Comparison of ENCODE assay signal across 24 cellular contexts in the genomic region with DNA sequence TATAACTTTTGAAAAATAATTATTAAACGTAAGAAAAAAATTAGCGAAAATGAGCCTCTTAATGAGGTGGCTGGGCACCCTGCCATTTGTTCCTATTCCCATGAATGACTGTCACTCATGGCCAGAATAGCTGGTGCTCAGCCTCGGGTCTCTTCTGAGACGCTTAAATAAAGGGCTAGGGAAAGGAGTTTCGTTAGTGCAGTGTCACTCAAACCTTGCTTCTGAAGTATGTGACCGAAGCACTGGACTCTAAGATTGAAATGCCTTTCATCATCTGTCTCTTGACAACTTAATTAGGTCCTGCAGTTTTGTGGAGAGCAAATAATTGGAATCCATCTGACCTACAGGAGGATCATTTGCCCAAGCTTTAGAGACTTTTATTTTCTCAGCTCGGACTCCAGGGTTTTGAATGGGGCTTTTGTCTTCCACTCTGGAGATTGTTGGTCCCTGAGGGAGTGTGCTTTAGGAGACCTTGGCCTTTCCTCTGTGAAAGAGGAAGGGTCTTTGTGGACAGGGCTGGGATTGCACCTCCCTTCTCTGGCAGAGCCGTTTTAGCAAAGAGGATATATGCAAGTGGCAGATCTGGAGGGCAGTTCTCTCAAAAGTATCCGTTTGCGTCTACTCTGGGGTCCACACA. TPM values are rescaled to one million over a fixed set of nuclear protein-coding genes. Genes with fewer than 3 reads are reported as not detected.
"Had no signal": no experiment of that assay in that cellular context is flagged by ENCODE, and none has a peak within 500 bp of the region (broad histone marks: within the 10 kb centered on the region; RNA-seq: fewer than 3 reads in every experiment).

No MANE protein-coding gene starts in this region.

- H3K4me3 ChIP-seq: hepatocyte, lower lobe of right lung, mucosa of descending colon, prostate gland, skin epidermis, tibial artery had no signal

- H3K4me3 Mint-ChIP-seq: activated naive CD4-positive, alpha-beta T cell treated with anti-CD3 and anti-CD28 coated beads for 36 hours; activated naive CD8-positive, alpha-beta T cell treated with anti-CD3 and anti-CD28 coated beads, Interleukin-2, amount 10 ng/mL, durations not matched to agents 7 days and 5 days; activated T-cell treated with anti-CD3 and anti-CD28 coated beads, Interleukin-2, amount 50 U/mL, for 72 hours; immature natural killer cell; stimulated activated effector memory CD8-positive, alpha-beta T cell treated with anti-CD3 and anti-CD28 coated beads, Interleukin-12 subunit alpha, Interleukin-12 subunit beta, amount 100 ng/mL, for 72 hours; stimulated activated naive CD8-positive, alpha-beta T cell treated with anti-CD3 and anti-CD28 coated beads, Interleukin-15, amount 100 ng/mL, for 72 hours; T-helper 2 cell treated with Interferon-gamma antibody and Interleukin-4, amounts not matched to agents 5 μg/mL and 100 μg/mL, for 36 hours had no signal

- H3K36me3 ChIP-seq: lower lobe of right lung, prostate gland had no signal

- H3K27ac ChIP-seq: foreskin keratinocyte, hepatocyte, lower lobe of right lung, prostate gland, skin epidermis, tibial artery, VCaP had no signal

- H3K9me3 ChIP-seq: lower lobe of right lung, mucosa of descending colon, prostate gland, tibial artery had no signal

- ATAC-seq: activated T-cell treated with anti-CD3 and anti-CD28 coated beads, Interleukin-2, amount 50 U/mL, for 72 hours; foreskin keratinocyte; lower lobe of right lung; mucosa of descending colon; right cardiac atrium; stimulated activated effector memory CD8-positive, alpha-beta T cell treated with anti-CD3 and anti-CD28 coated beads, Interleukin-12 subunit alpha, Interleukin-12 subunit beta, amount 100 ng/mL, for 72 hours; stimulated activated naive CD8-positive, alpha-beta T cell treated with anti-CD3 and anti-CD28 coated beads, Interleukin-15, amount 100 ng/mL, for 72 hours had no signal

- DNase-seq: activated CD4-positive, CD25-positive, alpha-beta regulatory T cell treated with anti-CD3 and anti-CD28 coated beads, Interleukin-2, amount 50 U/mL, for 72 hours; activated effector memory CD4-positive, alpha-beta T cell treated with Interleukin-2 at 50 U/mL for 16 hours; activated naive CD4-positive, alpha-beta T cell treated with anti-CD3 and anti-CD28 coated beads for 36 hours; activated naive CD8-positive, alpha-beta T cell treated with anti-CD3 and anti-CD28 coated beads, Interleukin-2, amount 10 ng/mL, durations not matched to agents 7 days and 5 days; activated T-cell treated with anti-CD3 and anti-CD28 coated beads, Interleukin-2, amount 50 U/mL, for 72 hours; amniotic stem cell; effector CD4-positive, alpha-beta T cell; foreskin keratinocyte; glutamatergic neuron; immature natural killer cell; lower lobe of right lung; mesendoderm; mucosa of descending colon; right cardiac atrium; stimulated activated CD4-positive, alpha-beta T cell treated with anti-CD3 and anti-CD28 coated beads, Interleukin-1b, Interleukin-23, amount 100 ng/mL, for 48 hours; stimulated activated naive CD8-positive, alpha-beta T cell treated with anti-CD3 and anti-CD28 coated beads, Interleukin-15, amount 100 ng/mL, for 72 hours; tibial artery had no signal

- H3K27ac Mint-ChIP-seq: activated naive CD4-positive, alpha-beta T cell treated with anti-CD3 and anti-CD28 coated beads for 36 hours; activated naive CD8-positive, alpha-beta T cell treated with anti-CD3 and anti-CD28 coated beads, Interleukin-2, amount 10 ng/mL, durations not matched to agents 7 days and 5 days; activated T-cell treated with anti-CD3 and anti-CD28 coated beads, Interleukin-2, amount 50 U/mL, for 72 hours; immature natural killer cell; stimulated activated effector memory CD8-positive, alpha-beta T cell treated with anti-CD3 and anti-CD28 coated beads, Interleukin-12 subunit alpha, Interleukin-12 subunit beta, amount 100 ng/mL, for 72 hours; stimulated activated naive CD8-positive, alpha-beta T cell treated with anti-CD3 and anti-CD28 coated beads, Interleukin-15, amount 100 ng/mL, for 72 hours; T-helper 2 cell treated with Interferon-gamma antibody and Interleukin-4, amounts not matched to agents 5 μg/mL and 100 μg/mL, for 36 hours had no signal

- H3K27me3 ChIP-seq: foreskin keratinocyte, hepatocyte, tibial artery had no signal

- H3K4me1 ChIP-seq: foreskin keratinocyte, lower lobe of right lung, prostate gland, tibial artery had no signal

- H3K9me3 Mint-ChIP-seq: activated naive CD4-positive, alpha-beta T cell treated with anti-CD3 and anti-CD28 coated beads for 36 hours; activated naive CD8-positive, alpha-beta T cell treated with anti-CD3 and anti-CD28 coated beads, Interleukin-2, amount 10 ng/mL, durations not matched to agents 7 days and 5 days; activated T-cell treated with anti-CD3 and anti-CD28 coated beads, Interleukin-2, amount 50 U/mL, for 72 hours; immature natural killer cell; stimulated activated effector memory CD8-positive, alpha-beta T cell treated with anti-CD3 and anti-CD28 coated beads, Interleukin-12 subunit alpha, Interleukin-12 subunit beta, amount 100 ng/mL, for 72 hours; stimulated activated naive CD8-positive, alpha-beta T cell treated with anti-CD3 and anti-CD28 coated beads, Interleukin-15, amount 100 ng/mL, for 72 hours; T-helper 2 cell treated with Interferon-gamma antibody and Interleukin-4, amounts not matched to agents 5 μg/mL and 100 μg/mL, for 36 hours had no signal

- H3K36me3 Mint-ChIP-seq: activated naive CD8-positive, alpha-beta T cell treated with anti-CD3 and anti-CD28 coated beads, Interleukin-2, amount 10 ng/mL, durations not matched to agents 7 days and 5 days; immature natural killer cell; stimulated activated effector memory CD8-positive, alpha-beta T cell treated with anti-CD3 and anti-CD28 coated beads, Interleukin-12 subunit alpha, Interleukin-12 subunit beta, amount 100 ng/mL, for 72 hours had no signal

- H3K27me3 Mint-ChIP-seq: stimulated activated naive CD8-positive, alpha-beta T cell treated with anti-CD3 and anti-CD28 coated beads, Interleukin-15, amount 100 ng/mL, for 72 hours had no signal

- H3K4me1 Mint-ChIP-seq: activated naive CD8-positive, alpha-beta T cell treated with anti-CD3 and anti-CD28 coated beads, Interleukin-2, amount 10 ng/mL, durations not matched to agents 7 days and 5 days; immature natural killer cell; stimulated activated effector memory CD8-positive, alpha-beta T cell treated with anti-CD3 and anti-CD28 coated beads, Interleukin-12 subunit alpha, Interleukin-12 subunit beta, amount 100 ng/mL, for 72 hours; stimulated activated naive CD8-positive, alpha-beta T cell treated with anti-CD3 and anti-CD28 coated beads, Interleukin-15, amount 100 ng/mL, for 72 hours had no signal

RNA-seq across cellular contexts. Expression of a gene that starts 42.3 kb away (rescaled TPM):
- total RNA-seq: activated CD8-positive, alpha-beta memory T cell treated with anti-CD3 and anti-CD28 coated beads for 36 hours; activated naive CD4-positive, alpha-beta T cell treated with anti-CD3 and anti-CD28 coated beads for 36 hours; activated naive CD8-positive, alpha-beta T cell treated with anti-CD3 and anti-CD28 coated beads, Interleukin-2, amount 10 ng/mL, durations not matched to agents 7 days and 5 days had no signal
- polyA plus RNA-seq: immature natural killer cell had no signal
